Comparison of ENCODE assay signal across 1 cellular context in the genomic region with DNA sequence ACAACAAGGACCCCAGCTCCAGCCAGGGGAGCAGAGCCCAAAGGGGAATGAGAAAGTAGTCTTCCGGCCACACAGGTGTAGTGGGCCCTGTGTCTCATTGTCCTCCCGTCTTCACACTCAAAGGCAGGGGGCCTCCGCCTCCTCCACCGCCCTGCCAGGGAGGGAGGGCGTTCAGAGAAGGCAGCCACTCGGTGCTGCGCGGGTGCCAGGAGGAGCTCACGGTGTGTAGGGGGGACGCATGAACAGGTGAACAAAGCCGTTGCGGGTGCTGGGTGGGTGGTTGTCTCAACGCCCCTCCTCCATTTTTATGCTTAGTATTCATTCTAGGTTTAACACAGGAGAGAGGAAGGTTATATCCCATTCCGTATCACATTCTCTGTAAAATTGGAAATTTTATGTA.
TF ChIP-seq lines count a peak whose summit lies in the region.

No MANE protein-coding gene starts in this region.

TF ChIP-seq in A549, 52 proteins besides CTCF, POLR2A, EP300 and RAD21:
- TF ChIP-seq, protein P1, sequence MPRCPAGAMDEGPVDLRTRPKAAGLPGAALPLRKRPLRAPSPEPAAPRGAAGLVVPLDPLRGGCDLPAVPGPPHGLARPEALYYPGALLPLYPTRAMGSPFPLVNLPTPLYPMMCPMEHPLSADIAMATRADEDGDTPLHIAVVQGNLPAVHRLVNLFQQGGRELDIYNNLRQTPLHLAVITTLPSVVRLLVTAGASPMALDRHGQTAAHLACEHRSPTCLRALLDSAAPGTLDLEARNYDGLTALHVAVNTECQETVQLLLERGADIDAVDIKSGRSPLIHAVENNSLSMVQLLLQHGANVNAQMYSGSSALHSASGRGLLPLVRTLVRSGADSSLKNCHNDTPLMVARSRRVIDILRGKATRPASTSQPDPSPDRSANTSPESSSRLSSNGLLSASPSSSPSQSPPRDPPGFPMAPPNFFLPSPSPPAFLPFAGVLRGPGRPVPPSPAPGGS (IDR thresholded peaks at IDR 0.05), result no peak
- no peak for TF ChIP-seq CHD4 (IDR thresholded peaks at IDR 0.05; ENCODE audit: borderline replicate concordance)
- no peak for TF ChIP-seq CHD2 (IDR thresholded peaks at IDR 0.05; ENCODE audit: low read length, partially characterized antibody)
- TF ChIP-seq PHF8 (IDR thresholded peaks at IDR 0.05; ENCODE audit: borderline replicate concordance, low read depth), result no peak
- TF ChIP-seq, protein P2, sequence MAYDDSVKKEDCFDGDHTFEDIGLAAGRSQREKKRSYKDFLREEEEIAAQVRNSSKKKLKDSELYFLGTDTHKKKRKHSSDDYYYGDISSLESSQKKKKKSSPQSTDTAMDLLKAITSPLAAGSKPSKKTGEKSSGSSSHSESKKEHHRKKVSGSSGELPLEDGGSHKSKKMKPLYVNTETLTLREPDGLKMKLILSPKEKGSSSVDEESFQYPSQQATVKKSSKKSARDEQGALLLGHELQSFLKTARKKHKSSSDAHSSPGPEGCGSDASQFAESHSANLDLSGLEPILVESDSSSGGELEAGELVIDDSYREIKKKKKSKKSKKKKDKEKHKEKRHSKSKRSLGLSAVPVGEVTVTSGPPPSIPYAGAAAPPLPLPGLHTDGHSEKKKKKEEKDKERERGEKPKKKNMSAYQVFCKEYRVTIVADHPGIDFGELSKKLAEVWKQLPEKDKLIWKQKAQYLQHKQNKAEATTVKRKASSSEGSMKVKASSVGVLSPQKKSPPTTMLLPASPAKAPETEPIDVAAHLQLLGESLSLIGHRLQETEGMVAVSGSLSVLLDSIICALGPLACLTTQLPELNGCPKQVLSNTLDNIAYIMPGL (CRISPR knock-in tag; IDR thresholded peaks at IDR 0.05; ENCODE audit: borderline replicate concordance), result no peak
- no peak for TF ChIP-seq ZFP36 (IDR thresholded peaks at IDR 0.05; ENCODE audit: borderline replicate concordance, partially characterized antibody)
- TF ChIP-seq HOXB5 (CRISPR knock-in tag; IDR thresholded peaks at IDR 0.05), result no peak
